In genomic region chr9:29312327-29312726, GRCh38 we compare ENCODE assay signal across 11 cellular contexts.
"Had no signal": no experiment of that assay in that cellular context is flagged by ENCODE, and none has a peak within 500 bp of the region (broad histone marks: within the 10 kb centered on the region; RNA-seq: fewer than 3 reads in every experiment).

No MANE protein-coding gene starts in this region.

- H3K4me3 ChIP-seq: GM23248, GM23338, HAP-1 had no signal

- ATAC-seq: GM23338, HCT116 had no signal

- H3K27ac ChIP-seq: GM23248 had no signal

- H3K36me3 ChIP-seq: HAP-1 had no signal

- H3K4me2 ChIP-seq: GM23338 had no signal

- H3K9me3 ChIP-seq: HAP-1 had no signal

- H3K4me1 ChIP-seq: HAP-1 had no signal

- DNase-seq: GM23248, GOT3, H7, H9, HCEC 1CT, HFFc6 had no signal

- FAIRE-seq: H1, H54 had no signal
